ENCODE assay signal across 27 cellular contexts in the genomic region with DNA sequence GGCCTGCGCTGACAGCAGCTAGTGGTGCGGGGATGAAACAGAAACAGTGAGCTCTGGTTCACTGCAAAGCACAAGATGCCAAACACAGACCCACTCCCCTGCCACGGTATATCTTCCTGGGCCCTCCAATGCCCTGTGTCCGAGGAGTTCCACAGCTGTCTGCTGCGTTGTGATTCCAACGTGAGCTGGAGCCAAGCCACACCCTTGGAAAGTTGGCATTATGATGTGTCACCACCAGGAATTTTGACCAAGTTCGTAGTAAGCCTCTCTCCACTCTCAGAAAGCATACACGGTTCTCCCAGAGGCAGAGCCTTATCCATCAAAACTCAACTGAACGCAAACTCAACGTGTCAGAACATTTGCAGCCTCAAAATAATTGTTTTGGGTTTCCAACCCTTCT. TPM values are rescaled to one million over a fixed set of nuclear protein-coding genes. Genes with fewer than 3 reads are reported as not detected.
A peak's percentile ranks its signal among the peaks of the same experiment; 100 is the strongest.
DNase-seq lines count a peak whose midpoint lies in the region; ATAC-seq, FAIRE-seq and TF ChIP-seq lines count a peak whose summit lies in the region.
"Had no signal": no experiment of that assay in that cellular context is flagged by ENCODE, and none has a peak within 500 bp of the region (broad histone marks: within the 10 kb centered on the region; RNA-seq: fewer than 3 reads in every experiment).

No MANE protein-coding gene starts in this region.

- H2BK15ac ChIP-seq in neuronal stem cell (ENCODE audit: low read length), result no peak overlapping the region

- H3K4me1 ChIP-seq in neuronal stem cell (ENCODE audit: control insufficient read depth in 2 of 2, insufficient read depth in 1 of 2, low read depth in 1 of 2, low read length in 2 of 2), result no peaks in the 10 kb centered on the region
- H3K4me1 ChIP-seq: body of pancreas, heart right ventricle, SJSA1 had no signal

- no peak overlapping the region for H2AFZ ChIP-seq in neuronal stem cell (ENCODE audit: low read length)

- no peak overlapping the region for H4K8ac ChIP-seq in neuronal stem cell (ENCODE audit: low read depth, low read length)

- POLR2A ChIA-PET in activated naive CD8-positive, alpha-beta T cell treated with anti-CD3 and anti-CD28 coated beads, Interleukin-2, amount 10 ng/mL, durations not matched to agents 7 days and 5 days (lab: Charles Lee), result no interaction called here

- H3K4me2 ChIP-seq in neuronal stem cell (ENCODE audit: insufficient read depth, low read length, poor library complexity, severe bottlenecking), result no peak overlapping the region

- TF ChIP-seq CTCF in AG10803 (conservative IDR thresholded peaks at IDR 0.05; ENCODE audit: low read length) (no peak), nephron progenitor cell (IDR thresholded peaks at IDR 0.05) (no peak)

- H4K91ac ChIP-seq in neuronal stem cell (ENCODE audit: low read depth, low read length, poor library complexity), result no peak overlapping the region

- H3K18ac ChIP-seq in neuronal stem cell (ENCODE audit: low read length), result no peak overlapping the region

- no peaks in the 10 kb centered on the region for H3K27me3 Mint-ChIP-seq in activated naive CD8-positive, alpha-beta T cell treated with anti-CD3 and anti-CD28 coated beads, Interleukin-2, amount 10 ng/mL, durations not matched to agents 7 days and 5 days
- H3K27me3 Mint-ChIP-seq in nephron progenitor cell (ENCODE audit: low read depth, poor library complexity), result peaks cover 3% of the 10 kb centered on the region
- H3K27me3 Mint-ChIP-seq: activated CD4-positive, alpha-beta memory T cell treated with anti-CD3 and anti-CD28 coated beads, Interleukin-2, amount 10 ng/mL, durations not matched to agents 7 days and 5 days; B cell had no signal

- no peak overlapping the region for H3K14ac ChIP-seq in neuronal stem cell (ENCODE audit: low read length)

- H3K27me3 ChIP-seq in neuronal stem cell (ENCODE audit: control insufficient read depth in 3 of 3, insufficient read depth in 3 of 3, low read depth in 1 of 3, low read length in 3 of 3), result no peaks in the 10 kb centered on the region
- H3K27me3 ChIP-seq: body of pancreas, heart right ventricle, neutrophil, SJSA1 had no signal

- H3K79me1 ChIP-seq in neuronal stem cell (ENCODE audit: low read depth, low read length), result no peaks in the 10 kb centered on the region

- peaks cover 43 to 100% of the 10 kb centered on the region in 2 donors for H3K36me3 ChIP-seq in neuronal stem cell (replicated peaks in 1 of 2; ENCODE audit: control insufficient read depth in 2 of 2, insufficient read depth in 2 of 2, low read length in 2 of 2)

- H3K9ac ChIP-seq in neuronal stem cell (ENCODE audit: low read depth, low read length, poor library complexity), result no peak overlapping the region

- no peak for TF ChIP-seq POLR2A in H54 (IDR thresholded peaks at IDR 0.05; ENCODE audit: low read depth, low read length)

- H3K27ac ChIP-seq in neuronal stem cell (replicated peaks; ENCODE audit: low read length), result no peak overlapping the region
- H3K27ac ChIP-seq: body of pancreas, heart right ventricle, neutrophil, SJSA1 had no signal

- H3K23ac ChIP-seq in neuronal stem cell (ENCODE audit: low read depth, low read length, poor library complexity), result no peak overlapping the region

- WGBS in neuronal stem cell (ENCODE audit: extremely low coverage in 2 of 2, insufficient read length in 2 of 2, insufficient replicate concordance in 1 of 2), 2 donors, result no CpG with 5 or more reads among the region's 10 CpGs

- no peaks in the 10 kb centered on the region for H3K9me3 ChIP-seq in neuronal stem cell (replicated peaks in 1 of 2; ENCODE audit: control insufficient read depth in 2 of 2, insufficient read depth in 1 of 2, low read depth in 1 of 2, low read length in 2 of 2)
- H3K9me3 ChIP-seq: body of pancreas, heart right ventricle, mucosa of descending colon, neutrophil, SJSA1 had no signal

- H3K9me3 Mint-ChIP-seq in activated naive CD8-positive, alpha-beta T cell treated with anti-CD3 and anti-CD28 coated beads, Interleukin-2, amount 10 ng/mL, durations not matched to agents 7 days and 5 days, result no peaks in the 10 kb centered on the region
- H3K9me3 Mint-ChIP-seq in nephron progenitor cell, result no peaks in the 10 kb centered on the region
- H3K9me3 Mint-ChIP-seq: activated CD4-positive, alpha-beta memory T cell treated with anti-CD3 and anti-CD28 coated beads, Interleukin-2, amount 10 ng/mL, durations not matched to agents 7 days and 5 days; activated naive CD4-positive, alpha-beta T cell treated with anti-CD3 and anti-CD28 coated beads, Interleukin-2, amount 50 U/mL, for 72 hours; endodermal cell had no signal

- no peak overlapping the region for H2BK120ac ChIP-seq in neuronal stem cell (ENCODE audit: low read depth, low read length)

- no peak for FAIRE-seq in H54 (lab: Jason Lieb, UNC)
- FAIRE-seq: colon had no signal

- H3K4me3 Mint-ChIP-seq in activated naive CD8-positive, alpha-beta T cell treated with anti-CD3 and anti-CD28 coated beads, Interleukin-2, amount 10 ng/mL, durations not matched to agents 7 days and 5 days, result no peak overlapping the region
- H3K4me3 Mint-ChIP-seq in nephron progenitor cell, result no peak overlapping the region
- H3K4me3 Mint-ChIP-seq: activated CD4-positive, alpha-beta memory T cell treated with anti-CD3 and anti-CD28 coated beads, Interleukin-2, amount 10 ng/mL, durations not matched to agents 7 days and 5 days; B cell; endodermal cell had no signal

- ATAC-seq in activated naive CD8-positive, alpha-beta T cell treated with anti-CD3 and anti-CD28 coated beads, Interleukin-2, amount 10 ng/mL, durations not matched to agents 7 days and 5 days (ENCODE audit: low read depth), result no peak
- ATAC-seq in HG03457 (IDR thresholded peaks at IDR 0.05; ENCODE audit: unreplicated experiment), result no peak
- no peak for ATAC-seq in GM21717 (IDR thresholded peaks at IDR 0.05; ENCODE audit: unreplicated experiment)
- ATAC-seq: activated naive CD4-positive, alpha-beta T cell treated with anti-CD3 and anti-CD28 coated beads, Interleukin-2, amount 50 U/mL, for 72 hours; body of pancreas; left ventricle myocardium superior; mucosa of descending colon; right cardiac atrium had no signal

- H3K4me3 ChIP-seq in AG10803 (ENCODE audit: low read length), result no peak overlapping the region
- H3K4me3 ChIP-seq in neuronal stem cell (ENCODE audit: low read length in 2 of 2), result no peak overlapping the region
- H3K4me3 ChIP-seq: body of pancreas, heart right ventricle, mucosa of descending colon, SJSA1 had no signal

- H3K36me3 Mint-ChIP-seq in activated naive CD8-positive, alpha-beta T cell treated with anti-CD3 and anti-CD28 coated beads, Interleukin-2, amount 10 ng/mL, durations not matched to agents 7 days and 5 days, result peaks cover 22% of the 10 kb centered on the region
- H3K36me3 Mint-ChIP-seq in nephron progenitor cell (ENCODE audit: low read depth), result peaks cover 54% of the 10 kb centered on the region

- H2AK5ac ChIP-seq in neuronal stem cell (ENCODE audit: low read depth, low read length), result no peak overlapping the region

- H2BK12ac ChIP-seq in neuronal stem cell (ENCODE audit: low read length), result no peak overlapping the region

- peak overlapping the region; percentile 8 for H3K27ac Mint-ChIP-seq in activated naive CD8-positive, alpha-beta T cell treated with anti-CD3 and anti-CD28 coated beads, Interleukin-2, amount 10 ng/mL, durations not matched to agents 7 days and 5 days
- peak overlapping the region; percentile 41 for H3K27ac Mint-ChIP-seq in nephron progenitor cell
- H3K27ac Mint-ChIP-seq: B cell, endodermal cell had no signal

- H3K4ac ChIP-seq in neuronal stem cell (ENCODE audit: low read length), result no peak overlapping the region

- H3K4me1 Mint-ChIP-seq in activated naive CD8-positive, alpha-beta T cell treated with anti-CD3 and anti-CD28 coated beads, Interleukin-2, amount 10 ng/mL, durations not matched to agents 7 days and 5 days, result no peaks in the 10 kb centered on the region
- H3K4me1 Mint-ChIP-seq in nephron progenitor cell, result peaks cover 5% of the 10 kb centered on the region
- H3K4me1 Mint-ChIP-seq: activated CD4-positive, alpha-beta memory T cell treated with anti-CD3 and anti-CD28 coated beads, Interleukin-2, amount 10 ng/mL, durations not matched to agents 7 days and 5 days had no signal

- peak; percentile 61 for DNase-seq in AG10803 (ENCODE audit: low read depth)
- DNase-seq in H54 (ENCODE audit: insufficient read length, low spot score), result peak; percentile 42
- DNase-seq in activated naive CD8-positive, alpha-beta T cell treated with anti-CD3 and anti-CD28 coated beads, Interleukin-2, amount 10 ng/mL, durations not matched to agents 7 days and 5 days, result no peak
- no peak for DNase-seq in nephron progenitor cell
- DNase-seq in neuronal stem cell (ENCODE audit: low spot score), result no peak
- DNase-seq in AML-193 (lab: John Stamatoyannopoulos, UW), result no peak
- DNase-seq: activated CD4-positive, alpha-beta memory T cell treated with anti-CD3 and anti-CD28 coated beads, Interleukin-2, amount 10 ng/mL, durations not matched to agents 7 days and 5 days; activated CD4-positive, CD25-positive, alpha-beta regulatory T cell; body of pancreas; DMS79 treated with DMSO at 0.1 percent for 48 hours; endodermal cell; H7; heart right ventricle; left ventricle myocardium superior; mucosa of descending colon; NCI-H1092; NCI-H2029; NCI-H226; NCI-H82; right cardiac atrium had no signal

- no peak overlapping the region for H2BK5ac ChIP-seq in neuronal stem cell (ENCODE audit: low read length)

RNA-seq across cellular contexts. Expression of a gene that starts 55.6 kb away (rescaled TPM):
- 100 to 1,000 TPM; 253 to 258 TPM for total RNA-seq in activated naive CD8-positive, alpha-beta T cell treated with anti-CD3 and anti-CD28 coated beads, Interleukin-2, amount 10 ng/mL, durations not matched to agents 7 days and 5 days
- polyA plus RNA-seq in neuronal stem cell (2013, experiment 1 of 2), result 191 TPM
- 193 TPM for polyA plus RNA-seq in neuronal stem cell (2013, experiment 2 of 2)

Comparison
In these comparisons a context has a peak if more than half of its experiments do, and no peak if none do; other contexts are left out.
1. DNase-seq: peak in AG10803 (single experiment) and H54 (single experiment); none in activated naive CD8-positive, alpha-beta T cell treated with anti-CD3 and anti-CD28 coated beads, Interleukin-2, amount 10 ng/mL, durations not matched to agents 7 days and 5 days (single experiment), nephron progenitor cell (single experiment), neuronal stem cell (single experiment) and AML-193 (0 of 2).